ENCODE assay signal across 12 cellular contexts in genomic region chr16:5605404-5605803, GRCh38.
DNase-seq lines count a peak whose midpoint lies in the region; ATAC-seq and TF ChIP-seq lines count a peak whose summit lies in the region.
"Had no signal": no experiment of that assay in that cellular context is flagged by ENCODE, and none has a peak within 500 bp of the region (broad histone marks: within the 10 kb centered on the region; RNA-seq: fewer than 3 reads in every experiment).

No MANE protein-coding gene starts in this region.

- no peak for TF ChIP-seq POLR2A in sigmoid colon (IDR thresholded peaks at IDR 0.05)

- H3K27me3 ChIP-seq in WERI-Rb-1 (ENCODE audit: insufficient read depth, low read depth, severe bottlenecking) = no peaks in the 10 kb centered on the region
- H3K27me3 ChIP-seq in sigmoid colon = peaks cover 0 to 8% (median 0%) of the 10 kb centered on the region in 3 donors
- H3K27me3 ChIP-seq: BE2C had no signal

- H3K36me3 ChIP-seq in WERI-Rb-1 = no peaks in the 10 kb centered on the region
- H3K36me3 ChIP-seq in sigmoid colon = no peaks in the 10 kb centered on the region
- H3K36me3 ChIP-seq: BE2C had no signal

- no peak for TF ChIP-seq EP300 in sigmoid colon (IDR thresholded peaks at IDR 0.05)

- no peaks in the 10 kb centered on the region for H3K9me3 ChIP-seq in WERI-Rb-1 (ENCODE audit: severe bottlenecking)
- no peaks in the 10 kb centered on the region for H3K9me3 ChIP-seq in sigmoid colon
- H3K9me3 ChIP-seq: BE2C, Caco-2 had no signal

- H3K4me1 ChIP-seq in sigmoid colon = no peaks in the 10 kb centered on the region
- H3K4me1 ChIP-seq: Caco-2 had no signal

- H3K27ac ChIP-seq in WERI-Rb-1 = no peak overlapping the region
- no peak overlapping the region for H3K27ac ChIP-seq in sigmoid colon
- H3K27ac ChIP-seq: C4-2B had no signal

- ATAC-seq in omental fat pad (ENCODE audit: low FRiP score) = peak; percentile 20

- DNase-seq in HT1080 (ENCODE audit: low read depth) = peak; percentile 34
- peak; percentile 27 for DNase-seq in RKO (ENCODE audit: low spot score)
- no peak for DNase-seq in omental fat pad (ENCODE audit: low spot score)
- no peak for DNase-seq in NCI-H510A (lab: John Stamatoyannopoulos, UW)
- DNase-seq in WERI-Rb-1 = no peak
- no peak for DNase-seq in sigmoid colon
- DNase-seq: CD4-positive, alpha-beta T cell; GDM1 had no signal

- H3K4me3 ChIP-seq in WERI-Rb-1 (ENCODE audit: low read depth, low read length) (no peak overlapping the region), sigmoid colon (no peak overlapping the region)
- H3K4me3 ChIP-seq: GM23338 had no signal

- TF ChIP-seq CTCF in omental fat pad (IDR thresholded peaks at IDR 0.05) = no peak
- no peak for TF ChIP-seq CTCF in WERI-Rb-1 (IDR thresholded peaks at IDR 0.05; ENCODE audit: low read depth, low read length)
- TF ChIP-seq CTCF in sigmoid colon (IDR thresholded peaks at IDR 0.05) = no peak

- intact Hi-C loops in sigmoid colon (cut with DNase I) = no loop called here

Comparison
In these comparisons a context has a peak if more than half of its experiments do, and no peak if none do; other contexts are left out.
1. DNase-seq: peak in HT1080 (single experiment) and RKO (single experiment); none in omental fat pad (single experiment), NCI-H510A (single experiment), WERI-Rb-1 (single experiment) and sigmoid colon (single experiment).